1 cellular context compared by ENCODE assay signal in genomic region chr14:23602181-23603095, GRCh38.
TF ChIP-seq lines count a peak whose summit lies in the region.

No MANE protein-coding gene starts in this region.

TF ChIP-seq in HepG2, 621 proteins besides CTCF, POLR2A, EP300 and RAD21 (continued from another document and continues in another):
- TF ChIP-seq MXD3 (CRISPR knock-in tag; IDR thresholded peaks at IDR 0.05) (peak; percentile 5; the same call in 1 of the 2 replicates), ZBTB7A (CRISPR knock-in tag; IDR thresholded peaks at IDR 0.05) (no peak; the same call in 1 of the 2 replicates), ERF (CRISPR knock-in tag; IDR thresholded peaks at IDR 0.05) (peak; percentile 88), RNF219 (CRISPR knock-in tag; IDR thresholded peaks at IDR 0.05) (no peak), MIER3 (CRISPR knock-in tag; IDR thresholded peaks at IDR 0.05; ENCODE audit: borderline replicate concordance) (peak; percentile 97), KLF16 (CRISPR knock-in tag; IDR thresholded peaks at IDR 0.05) (peak in 1 of 2 experiments; percentile 63; a peak in 1 of 4 replicates), SNAPC5 (CRISPR knock-in tag; IDR thresholded peaks at IDR 0.05; ENCODE audit: borderline replicate concordance) (no peak), ZNF766 (CRISPR knock-in tag; IDR thresholded peaks at IDR 0.05; ENCODE audit: borderline replicate concordance) (peak; percentile 93; the same call in 1 of the 2 replicates), ZBED4 (CRISPR knock-in tag; IDR thresholded peaks at IDR 0.05; ENCODE audit: borderline replicate concordance) (no peak), PAWR (CRISPR knock-in tag; IDR thresholded peaks at IDR 0.05; ENCODE audit: borderline replicate concordance) (no peak), ZSCAN30 (CRISPR knock-in tag; IDR thresholded peaks at IDR 0.05) (no peak; the same call in 1 of the 2 replicates), ZNF383 (CRISPR knock-in tag; IDR thresholded peaks at IDR 0.05; ENCODE audit: borderline replicate concordance) (no peak), TFE3 (CRISPR knock-in tag; IDR thresholded peaks at IDR 0.05) (peak; percentile 78; the same call in 1 of the 2 replicates), DMTF1 (CRISPR knock-in tag; IDR thresholded peaks at IDR 0.05) (no peak), PHF8 (CRISPR knock-in tag; IDR thresholded peaks at IDR 0.05) (no peak; the same call in 1 of the 2 replicates), ZNF615 (CRISPR knock-in tag; IDR thresholded peaks at IDR 0.05; ENCODE audit: borderline replicate concordance) (0 out of 2 replicates have a peak, but pooled peaks have one; percentile 31), ZNF878 (CRISPR knock-in tag; IDR thresholded peaks at IDR 0.05) (peak; percentile 76), NR1H2 (CRISPR knock-in tag; IDR thresholded peaks at IDR 0.05; ENCODE audit: borderline replicate concordance, low read depth) (no peak), ZNF205 (CRISPR knock-in tag; IDR thresholded peaks at IDR 0.05) (peak; percentile 58; the same call in 1 of the 2 replicates), ZNF335 (CRISPR knock-in tag; IDR thresholded peaks at IDR 0.05) (peak; percentile 61; the same call in 1 of the 2 replicates), ZNF577 (CRISPR knock-in tag; IDR thresholded peaks at IDR 0.05; ENCODE audit: borderline replicate concordance, low read depth) (0 out of 2 replicates have a peak, but pooled peaks have one; percentile 24), TGIF2 (CRISPR knock-in tag; IDR thresholded peaks at IDR 0.05) (0 out of 2 replicates have a peak, but pooled peaks have one; percentile 41), PPARG (CRISPR knock-in tag; conservative IDR thresholded peaks at IDR 0.05) (0 out of 2 replicates have a peak, but pooled peaks have one; percentile 57), ZNF891 (CRISPR knock-in tag; IDR thresholded peaks at IDR 0.05) (no peak; the same call in none of the 2 replicates), SOX6 (IDR thresholded peaks at IDR 0.05) (no peak), SOX6 (CRISPR knock-in tag; IDR thresholded peaks at IDR 0.05) (peak; percentile 86), E2F5 (CRISPR knock-in tag; conservative IDR thresholded peaks at IDR 0.05) (no peak), TOPORS (CRISPR knock-in tag; IDR thresholded peaks at IDR 0.05) (no peak), BCLAF1 (IDR thresholded peaks at IDR 0.05) (no peak), ZNF564 (CRISPR knock-in tag; IDR thresholded peaks at IDR 0.05) (no peak), RARG (CRISPR knock-in tag; IDR thresholded peaks at IDR 0.05; ENCODE audit: low read depth) (no peak), USF2 (IDR thresholded peaks at IDR 0.05; ENCODE audit: low read depth, low read length) (no peak; the same call in 1 of the 2 replicates), USF2 (CRISPR knock-in tag; IDR thresholded peaks at IDR 0.05; ENCODE audit: borderline replicate concordance) (no peak), ZNF317 (CRISPR knock-in tag; IDR thresholded peaks at IDR 0.05) (peak; percentile 73; the same call in 1 of the 2 replicates), KDM5A (IDR thresholded peaks at IDR 0.05; ENCODE audit: borderline replicate concordance, low read length) (no peak), NR2F2 (IDR thresholded peaks at IDR 0.05; ENCODE audit: borderline replicate concordance, low read depth) (no peak), ZNF616 (CRISPR knock-in tag; IDR thresholded peaks at IDR 0.05; ENCODE audit: low read depth) (0 out of 2 replicates have a peak, but pooled peaks have one; percentile 57), ZKSCAN1 (IDR thresholded peaks at IDR 0.05; ENCODE audit: low read length) (peak; percentile 66; the same call in 1 of the 2 replicates), HOMEZ (CRISPR knock-in tag; IDR thresholded peaks at IDR 0.05; ENCODE audit: low read depth) (peak; percentile 98)
